20 cellular contexts compared by ENCODE assay signal in genomic region chr4:59869056-59869455, GRCh38.
DNase-seq lines count a peak whose midpoint lies in the region; ATAC-seq and TF ChIP-seq lines count a peak whose summit lies in the region.
"Had no signal": no experiment of that assay in that cellular context is flagged by ENCODE, and none has a peak within 500 bp of the region (broad histone marks: within the 10 kb centered on the region; RNA-seq: fewer than 3 reads in every experiment).

No MANE protein-coding gene starts in this region.

- no peak overlapping the region for H3K27ac Mint-ChIP-seq in endothelial cell (ENCODE audit: unreplicated experiment)
- H3K27ac Mint-ChIP-seq: B cell; CD4-positive, alpha-beta T cell; CD8-positive, alpha-beta T cell had no signal

- no peak overlapping the region for H3K4me3 Mint-ChIP-seq in endothelial cell (ENCODE audit: unreplicated experiment)
- H3K4me3 Mint-ChIP-seq: B cell; CD4-positive, alpha-beta T cell; CD8-positive, alpha-beta T cell had no signal

- H3K9me3 ChIP-seq in OCI-LY3 (ENCODE audit: insufficient read depth, low read length) = no peaks in the 10 kb centered on the region
- H3K9me3 ChIP-seq in neuronal stem cell (replicated peaks in 1 of 2; ENCODE audit: control insufficient read depth in 2 of 2, insufficient read depth in 1 of 2, low read depth in 1 of 2, low read length in 2 of 2) = no peaks in the 10 kb centered on the region
- no peaks in the 10 kb centered on the region for H3K9me3 ChIP-seq in suprapubic skin
- H3K9me3 ChIP-seq: A549; BLaER1 treated with 17β-estradiol and CSF1 and Interleukin-3, amounts not matched to agents 10 nM and 100 nM; Caco-2 had no signal

- H2BK5ac ChIP-seq in neuronal stem cell (ENCODE audit: low read length) = no peak overlapping the region

- no peak overlapping the region for H2BK12ac ChIP-seq in neuronal stem cell (ENCODE audit: low read length)

- H2AFZ ChIP-seq in OCI-LY3 (ENCODE audit: low read depth, low read length) (0 out of 2 replicates have a peak overlapping the region, but pooled peaks have one; percentile 64), neuronal stem cell (ENCODE audit: low read length) (no peak overlapping the region)

- WGBS in neuronal stem cell (ENCODE audit: extremely low coverage in 2 of 2, insufficient read length in 2 of 2, insufficient replicate concordance in 1 of 2), 2 donors = 100% methylated on average over 1 of the region's 3 CpGs; no CpG with 5 or more reads in 1 of the 2 donors
- 85% methylated on average over 3 of the region's 3 CpGs for WGBS in suprapubic skin

- H2AK5ac ChIP-seq in neuronal stem cell (ENCODE audit: low read depth, low read length) = no peak overlapping the region

- H3K18ac ChIP-seq in neuronal stem cell (ENCODE audit: low read length) = no peak overlapping the region

- TF ChIP-seq CTCF in OCI-LY3 (IDR thresholded peaks at IDR 0.05; ENCODE audit: low read depth, low read length) (no peak), suprapubic skin (IDR thresholded peaks at IDR 0.05) (no peak), endothelial cell (IDR thresholded peaks at IDR 0.05; ENCODE audit: unreplicated experiment) (no peak)

- no peak overlapping the region for H3K23ac ChIP-seq in neuronal stem cell (ENCODE audit: low read depth, low read length, poor library complexity)

- H3K4me2 ChIP-seq in OCI-LY3 (ENCODE audit: low read length) (peak overlapping the region; percentile 54), neuronal stem cell (ENCODE audit: insufficient read depth, low read length, poor library complexity, severe bottlenecking) (no peak overlapping the region)
- H3K4me2 ChIP-seq: A549; BLaER1 treated with 17β-estradiol and CSF1 and Interleukin-3, amounts not matched to agents 10 nM and 100 nM had no signal

- no peaks in the 10 kb centered on the region for H3K27me3 ChIP-seq in OCI-LY3 (ENCODE audit: low read depth, low read length)
- no peaks in the 10 kb centered on the region for H3K27me3 ChIP-seq in neuronal stem cell (ENCODE audit: control insufficient read depth in 3 of 3, insufficient read depth in 3 of 3, low read depth in 1 of 3, low read length in 3 of 3)
- no peaks in the 10 kb centered on the region for H3K27me3 ChIP-seq in suprapubic skin
- H3K27me3 ChIP-seq: BLaER1 treated with 17β-estradiol and CSF1 and Interleukin-3, amounts not matched to agents 10 nM and 100 nM had no signal

- H3K9me3 Mint-ChIP-seq in endothelial cell (ENCODE audit: unreplicated experiment) = no peaks in the 10 kb centered on the region

- TF ChIP-seq POLR2A in suprapubic skin (IDR thresholded peaks at IDR 0.05) = no peak

- H4K91ac ChIP-seq in neuronal stem cell (ENCODE audit: low read depth, low read length, poor library complexity) = no peak overlapping the region

- H3K4me1 Mint-ChIP-seq in endothelial cell (ENCODE audit: unreplicated experiment) = no peaks in the 10 kb centered on the region
- H3K4me1 Mint-ChIP-seq: B cell had no signal

- H3K9ac ChIP-seq in OCI-LY3 (ENCODE audit: low read length) = no peak overlapping the region
- no peak overlapping the region for H3K9ac ChIP-seq in neuronal stem cell (ENCODE audit: low read depth, low read length, poor library complexity)
- H3K9ac ChIP-seq: BLaER1 treated with 17β-estradiol and CSF1 and Interleukin-3, amounts not matched to agents 10 nM and 100 nM had no signal

- TF ChIP-seq EP300 in suprapubic skin (IDR thresholded peaks at IDR 0.05) = no peak

- no peaks in the 10 kb centered on the region for H3K36me3 ChIP-seq in OCI-LY3 (replicated peaks; ENCODE audit: low read depth, low read length)
- H3K36me3 ChIP-seq in neuronal stem cell (replicated peaks in 1 of 2; ENCODE audit: control insufficient read depth in 2 of 2, insufficient read depth in 2 of 2, low read length in 2 of 2) = no peaks in the 10 kb centered on the region
- H3K36me3 ChIP-seq in suprapubic skin = no peaks in the 10 kb centered on the region
- H3K36me3 ChIP-seq: BLaER1 treated with 17β-estradiol and CSF1 and Interleukin-3, amounts not matched to agents 10 nM and 100 nM had no signal

- peak overlapping the region; percentile 25; the same call in 1 of the 2 replicates for H3K4me3 ChIP-seq in OCI-LY3 (ENCODE audit: low read length)
- no peak overlapping the region for H3K4me3 ChIP-seq in neuronal stem cell (ENCODE audit: low read length in 2 of 2)
- H3K4me3 ChIP-seq in suprapubic skin = no peak overlapping the region
- H3K4me3 ChIP-seq: A549; BLaER1 treated with 17β-estradiol and CSF1 and Interleukin-3, amounts not matched to agents 10 nM and 100 nM had no signal

- no peaks in the 10 kb centered on the region for H3K27me3 Mint-ChIP-seq in endothelial cell (ENCODE audit: unreplicated experiment)
- H3K27me3 Mint-ChIP-seq: B cell; CD4-positive, alpha-beta T cell had no signal

- H3K36me3 Mint-ChIP-seq in endothelial cell (ENCODE audit: low read depth, unreplicated experiment) = no peaks in the 10 kb centered on the region
- H3K36me3 Mint-ChIP-seq: CD8-positive, alpha-beta T cell had no signal

- H4K8ac ChIP-seq in neuronal stem cell (ENCODE audit: low read depth, low read length) = no peak overlapping the region

- DNase-seq in caudate nucleus (lab: John Stamatoyannopoulos, UW) (no peak), globus pallidus (ENCODE audit: low spot score) (peak; percentile 11), neuronal stem cell (ENCODE audit: low spot score) (peak; percentile 21), suprapubic skin (ENCODE audit: low spot score in 2 of 2) (no peak), endothelial cell (ENCODE audit: low spot score) (no peak), activated gamma-delta T cell (lab: John Stamatoyannopoulos, UW) (no peak)
- DNase-seq: AML-193; Caco-2; Calu3; CD4-positive, alpha-beta T cell; CD8-positive, alpha-beta T cell; DMS79 treated with DMSO at 0.1 percent for 48 hours; GF-D8 had no signal

- H4K20me1 ChIP-seq in OCI-LY3 (ENCODE audit: insufficient read depth, low read length) = no peaks in the 10 kb centered on the region
- H4K20me1 ChIP-seq: BLaER1 treated with 17β-estradiol and CSF1 and Interleukin-3, amounts not matched to agents 10 nM and 100 nM had no signal

- no peak overlapping the region for H2BK15ac ChIP-seq in neuronal stem cell (ENCODE audit: low read length)

- no peak overlapping the region for H2BK120ac ChIP-seq in neuronal stem cell (ENCODE audit: low read depth, low read length)

- no peaks in the 10 kb centered on the region for H3K79me2 ChIP-seq in OCI-LY3 (ENCODE audit: low read length)

- no peak overlapping the region for H3K14ac ChIP-seq in neuronal stem cell (ENCODE audit: low read length)

- no peak overlapping the region for H3K4ac ChIP-seq in neuronal stem cell (ENCODE audit: low read length)

- no peaks in the 10 kb centered on the region for H3K79me1 ChIP-seq in neuronal stem cell (ENCODE audit: low read depth, low read length)

- no peak for ATAC-seq in HG02840 (IDR thresholded peaks at IDR 0.05; ENCODE audit: low FRiP score, unreplicated experiment)
- ATAC-seq: A549; CD8-positive, alpha-beta T cell had no signal

- H3K4me1 ChIP-seq in OCI-LY3 (ENCODE audit: low read length) (peaks cover 11% of the 10 kb centered on the region; the same call in 1 of the 2 replicates), neuronal stem cell (ENCODE audit: control insufficient read depth in 2 of 2, insufficient read depth in 1 of 2, low read depth in 1 of 2, low read length in 2 of 2) (peaks cover 0 to 11% of the 10 kb centered on the region in 2 donors), suprapubic skin (no peaks in the 10 kb centered on the region)
- H3K4me1 ChIP-seq: A549; BLaER1 treated with 17β-estradiol and CSF1 and Interleukin-3, amounts not matched to agents 10 nM and 100 nM; Caco-2 had no signal

- no peak overlapping the region for H3K27ac ChIP-seq in OCI-LY3 (ENCODE audit: low read length)
- H3K27ac ChIP-seq in caudate nucleus (ENCODE audit: low read depth, low read length) = peak overlapping the region; percentile 23
- H3K27ac ChIP-seq in neuronal stem cell (replicated peaks; ENCODE audit: low read length) = no peak overlapping the region
- H3K27ac ChIP-seq in suprapubic skin = no peak overlapping the region
- H3K27ac ChIP-seq: 22Rv1; A549; BLaER1 treated with 17β-estradiol and CSF1 and Interleukin-3, amounts not matched to agents 10 nM and 100 nM; C4-2B had no signal

Comparison
In these comparisons a context has a peak if more than half of its experiments do, and no peak if none do; other contexts are left out.
1. DNase-seq: peak in globus pallidus (single experiment) and neuronal stem cell (single experiment); none in caudate nucleus (0 of 61), suprapubic skin (0 of 2), endothelial cell (single experiment) and activated gamma-delta T cell (single experiment).